Comparison of ENCODE assay signal across 30 cellular contexts in genomic region chr14:24387014-24387355, GRCh38. TPM values are rescaled to one million over a fixed set of nuclear protein-coding genes. Genes with fewer than 3 reads are reported as not detected.
"Had no signal": no experiment of that assay in that cellular context is flagged by ENCODE, and none has a peak within 500 bp of the region (broad histone marks: within the 10 kb centered on the region; RNA-seq: fewer than 3 reads in every experiment).

No MANE protein-coding gene starts in this region.

- H3K4me3 Mint-ChIP-seq: naive thymus-derived CD4-positive, alpha-beta T cell; natural killer cell; neural progenitor cell; stimulated activated memory B cell treated with anti-CD40 and anti-IgM and Interleukin-4, amounts not matched to agents 10 μg/mL and 1 μg/mL and 100 μg/mL, for 72 hours; stimulated activated naive CD8-positive, alpha-beta T cell treated with anti-CD3 and anti-CD28 coated beads, Interleukin-15, amount 100 ng/mL, for 72 hours; type B pancreatic cell had no signal

- H3K9me3 Mint-ChIP-seq: naive thymus-derived CD4-positive, alpha-beta T cell; natural killer cell; neural progenitor cell; stimulated activated memory B cell treated with anti-CD40 and anti-IgM and Interleukin-4, amounts not matched to agents 10 μg/mL and 1 μg/mL and 100 μg/mL, for 72 hours; stimulated activated naive CD8-positive, alpha-beta T cell treated with anti-CD3 and anti-CD28 coated beads, Interleukin-15, amount 100 ng/mL, for 72 hours had no signal

- H3K27ac ChIP-seq: neural progenitor cell, ovary, parathyroid adenoma, psoas muscle, skin epidermis, spleen, suprapubic skin, testis, tibial artery, transverse colon, upper lobe of right lung, uterus had no signal

- H3K4me1 Mint-ChIP-seq: naive thymus-derived CD4-positive, alpha-beta T cell; natural killer cell; stimulated activated memory B cell treated with anti-CD40 and anti-IgM and Interleukin-4, amounts not matched to agents 10 μg/mL and 1 μg/mL and 100 μg/mL, for 72 hours; stimulated activated naive CD8-positive, alpha-beta T cell treated with anti-CD3 and anti-CD28 coated beads, Interleukin-15, amount 100 ng/mL, for 72 hours had no signal

- H3K36me3 ChIP-seq: neural progenitor cell, ovary, spleen, suprapubic skin, tibial artery, transverse colon, upper lobe of right lung, uterus had no signal

- H3K9me3 ChIP-seq: ovary, psoas muscle, spleen, suprapubic skin, testis, tibial artery, transverse colon, upper lobe of right lung, uterus had no signal

- H3K79me2 ChIP-seq: parathyroid adenoma had no signal

- DNase-seq: naive thymus-derived CD4-positive, alpha-beta T cell; natural killer cell; occipital lobe; psoas muscle; right cardiac atrium; stimulated activated CD4-positive, alpha-beta T cell treated with anti-CD3 and anti-CD28 coated beads, Interleukin-12 subunit alpha, Interleukin-12 subunit beta, amount 100 ng/mL, for 4 hours; stimulated activated CD4-positive, alpha-beta T cell treated with anti-CD3 and anti-CD28 coated beads, Interleukin-1b, Interleukin-23, amount 100 ng/mL, for 48 hours; stimulated activated CD4-positive, alpha-beta T cell treated with anti-CD3 and anti-CD28 coated beads, Interleukin-4, amount 100 ng/mL, for 1 hour; stimulated activated CD4-positive, alpha-beta T cell treated with anti-CD3 and anti-CD28 coated beads, Interleukin-4, amount 100 ng/mL, for 4 hours; stimulated activated CD8-positive, alpha-beta memory T cell treated with anti-CD3 and anti-CD28 coated beads, Interleukin-4, amount 100 ng/mL, for 48 hours; stimulated activated naive CD4-positive, alpha-beta T cell; stimulated activated naive CD8-positive, alpha-beta T cell treated with anti-CD3 and anti-CD28 coated beads, Interleukin-15, amount 100 ng/mL, for 72 hours; stimulated activated naive CD8-positive, alpha-beta T cell treated with anti-CD3 and anti-CD28 coated beads, Interleukin-15, Interleukin-2, amounts not matched to agents 100 U/mL and 50 U/mL, for 24 hours; substantia nigra; testis; tibial artery; transverse colon; upper lobe of right lung; uterus had no signal

- ATAC-seq: naive thymus-derived CD4-positive, alpha-beta T cell; natural killer cell; psoas muscle; right cardiac atrium; stimulated activated memory B cell treated with anti-CD40 and anti-IgM and Interleukin-4, amounts not matched to agents 10 μg/mL and 1 μg/mL and 100 μg/mL, for 72 hours; stimulated activated naive CD8-positive, alpha-beta T cell treated with anti-CD3 and anti-CD28 coated beads, Interleukin-15, amount 100 ng/mL, for 72 hours; stimulated activated naive CD8-positive, alpha-beta T cell treated with anti-CD3 and anti-CD28 coated beads, Interleukin-15, Interleukin-2, amounts not matched to agents 100 U/mL and 50 U/mL, for 24 hours; upper lobe of right lung had no signal

- H3K27me3 ChIP-seq: neural progenitor cell, ovary, suprapubic skin, testis, transverse colon, upper lobe of right lung, uterus had no signal

- H2AFZ ChIP-seq: neural progenitor cell, parathyroid adenoma had no signal

- H3K9ac ChIP-seq: neural progenitor cell, parathyroid adenoma had no signal

- H3K4me1 ChIP-seq: neural progenitor cell, parathyroid adenoma, psoas muscle, spleen, tibial artery, uterus had no signal

- H3K4me2 ChIP-seq: neural progenitor cell, smooth muscle cell had no signal

- H3K4me3 ChIP-seq: neural progenitor cell, ovary, psoas muscle, skin epidermis, smooth muscle cell, spleen, suprapubic skin, testis, tibial artery, transverse colon, upper lobe of right lung, uterus had no signal

- H3K36me3 Mint-ChIP-seq: naive thymus-derived CD4-positive, alpha-beta T cell; natural killer cell; neural progenitor cell; stimulated activated memory B cell treated with anti-CD40 and anti-IgM and Interleukin-4, amounts not matched to agents 10 μg/mL and 1 μg/mL and 100 μg/mL, for 72 hours; type B pancreatic cell had no signal

- H3K27ac Mint-ChIP-seq: naive thymus-derived CD4-positive, alpha-beta T cell; natural killer cell; neural progenitor cell; progenitor cell of endocrine pancreas; stimulated activated memory B cell treated with anti-CD40 and anti-IgM and Interleukin-4, amounts not matched to agents 10 μg/mL and 1 μg/mL and 100 μg/mL, for 72 hours; stimulated activated naive CD8-positive, alpha-beta T cell treated with anti-CD3 and anti-CD28 coated beads, Interleukin-15, amount 100 ng/mL, for 72 hours; type B pancreatic cell had no signal

- H3K27me3 Mint-ChIP-seq: type B pancreatic cell had no signal

RNA-seq across cellular contexts. Expression of gene NYNRIN, which starts 11.8 kb away (rescaled TPM):
- polyA plus RNA-seq: naive thymus-derived CD4-positive, alpha-beta T cell had no signal

RNA-seq across cellular contexts. Expression of gene NFATC4, which starts 19.0 kb away (rescaled TPM):
- total RNA-seq: naive thymus-derived CD4-positive, alpha-beta T cell; natural killer cell had no signal
- polyA plus RNA-seq: naive thymus-derived CD4-positive, alpha-beta T cell had no signal

RNA-seq across cellular contexts. Expression of gene CBLN3, which starts 42.5 kb away (rescaled TPM):
- polyA plus RNA-seq: neural cell had no signal

RNA-seq across cellular contexts. Expression of gene RIPK3, which starts 47.2 kb away (rescaled TPM):
- polyA plus RNA-seq: neural cell, smooth muscle cell had no signal
